In genomic region chr20:18466574-18466893, GRCh38 we compare ENCODE assay signal across 1 cellular context.
A peak's percentile ranks its signal among the peaks of the same experiment; 100 is the strongest.
TF ChIP-seq lines count a peak whose summit lies in the region.

No MANE protein-coding gene starts in this region.

TF ChIP-seq in HepG2, 621 proteins besides CTCF, POLR2A, EP300 and RAD21 (continues in another document):
- TF ChIP-seq MED8 (CRISPR knock-in tag; IDR thresholded peaks at IDR 0.05; ENCODE audit: insufficient replicate concordance), result no peak
- TF ChIP-seq NR2F2 (IDR thresholded peaks at IDR 0.05; ENCODE audit: borderline replicate concordance, low read depth), result 0 out of 2 replicates have a peak, but pooled peaks have one; percentile 22
- no peak for TF ChIP-seq HMGXB4 (CRISPR knock-in tag; IDR thresholded peaks at IDR 0.05; ENCODE audit: borderline replicate concordance in 1 of 2, low read depth in 1 of 2)
- TF ChIP-seq IRF1 (CRISPR knock-in tag; IDR thresholded peaks at IDR 0.05; ENCODE audit: low read depth), result 0 out of 2 replicates have a peak, but pooled peaks have one; percentile 40
- TF ChIP-seq RXRB (CRISPR knock-in tag; IDR thresholded peaks at IDR 0.05; ENCODE audit: borderline replicate concordance), result 0 out of 2 replicates have a peak, but pooled peaks have one; percentile 3
- 0 out of 2 replicates have a peak, but pooled peaks have one; percentile 33 for TF ChIP-seq ZNF512 (CRISPR knock-in tag; IDR thresholded peaks at IDR 0.05)
- no peak for TF ChIP-seq ZFP90 (CRISPR knock-in tag; IDR thresholded peaks at IDR 0.05; ENCODE audit: borderline replicate concordance)
- no peak for TF ChIP-seq CC2D1A (CRISPR knock-in tag; IDR thresholded peaks at IDR 0.05)
- TF ChIP-seq MAX (IDR thresholded peaks at IDR 0.05), result peak; percentile 54; the same call in 1 of the 2 replicates
- TF ChIP-seq PHF5A (CRISPR knock-in tag; IDR thresholded peaks at IDR 0.05; ENCODE audit: low read depth, unreplicated experiment), result peak; percentile 1
- 0 out of 2 replicates have a peak, but pooled peaks have one; percentile 61 for TF ChIP-seq ZBTB7B (CRISPR knock-in tag; IDR thresholded peaks at IDR 0.05)
- TF ChIP-seq SRY (CRISPR knock-in tag; IDR thresholded peaks at IDR 0.05), result 0 out of 2 replicates have a peak, but pooled peaks have one; percentile 1
- TF ChIP-seq ZNF275 (CRISPR knock-in tag; IDR thresholded peaks at IDR 0.05; ENCODE audit: borderline replicate concordance), result no peak
- 0 out of 2 replicates have a peak, but pooled peaks have one; percentile 0 for TF ChIP-seq ZNF766 (CRISPR knock-in tag; IDR thresholded peaks at IDR 0.05; ENCODE audit: borderline replicate concordance)
- peak; percentile 24; the same call in 1 of the 2 replicates for TF ChIP-seq FOXC1 (CRISPR knock-in tag; IDR thresholded peaks at IDR 0.05; ENCODE audit: borderline replicate concordance)
- TF ChIP-seq ZNF367 (CRISPR knock-in tag; IDR thresholded peaks at IDR 0.05; ENCODE audit: borderline replicate concordance), result 0 out of 2 replicates have a peak, but pooled peaks have one; percentile 7
- no peak for TF ChIP-seq RBFOX2 (IDR thresholded peaks at IDR 0.05; ENCODE audit: low read depth, low read length)
- TF ChIP-seq ATF5 (CRISPR knock-in tag; IDR thresholded peaks at IDR 0.05; ENCODE audit: low read depth), result 0 out of 2 replicates have a peak, but pooled peaks have one; percentile 43
- TF ChIP-seq MAFF (IDR thresholded peaks at IDR 0.05; ENCODE audit: low read depth, low read length), result no peak
- TF ChIP-seq ZSCAN25 (CRISPR knock-in tag; IDR thresholded peaks at IDR 0.05), result 0 out of 2 replicates have a peak, but pooled peaks have one; percentile 29
- TF ChIP-seq ZNF383 (CRISPR knock-in tag; IDR thresholded peaks at IDR 0.05; ENCODE audit: borderline replicate concordance), result no peak
- TF ChIP-seq ESRRA (CRISPR knock-in tag; IDR thresholded peaks at IDR 0.05; ENCODE audit: low read depth), result no peak
- 0 out of 2 replicates have a peak, but pooled peaks have one; percentile 9 for TF ChIP-seq FIP1L1 (IDR thresholded peaks at IDR 0.05; ENCODE audit: borderline replicate concordance, insufficient read depth, low read depth, low read length)
- TF ChIP-seq ZBED4 (CRISPR knock-in tag; IDR thresholded peaks at IDR 0.05; ENCODE audit: borderline replicate concordance), result peak; percentile 5; the same call in 1 of the 2 replicates
- TF ChIP-seq ZC3H4 (CRISPR knock-in tag; IDR thresholded peaks at IDR 0.05; ENCODE audit: borderline replicate concordance), result no peak
- 0 out of 2 replicates have a peak, but pooled peaks have one; percentile 60 for TF ChIP-seq ZNF251 (CRISPR knock-in tag; IDR thresholded peaks at IDR 0.05)
- 0 out of 2 replicates have a peak, but pooled peaks have one; percentile 66 for TF ChIP-seq ZBTB4 (CRISPR knock-in tag; IDR thresholded peaks at IDR 0.05; ENCODE audit: borderline replicate concordance)
- TF ChIP-seq HNF1A (IDR thresholded peaks at IDR 0.05; ENCODE audit: low read depth), result no peak
- peak; percentile 41; the same call in 1 of the 2 replicates for TF ChIP-seq HNF1A (CRISPR knock-in tag; IDR thresholded peaks at IDR 0.05; ENCODE audit: borderline replicate concordance)
- TF ChIP-seq HDAC1 (CRISPR knock-in tag; IDR thresholded peaks at IDR 0.05), result no peak
- peak; percentile 62 for TF ChIP-seq HNRNPH1 (optimal IDR thresholded peaks at IDR 0.05; ENCODE audit: low read depth, low read length)
- TF ChIP-seq ZFP82 (CRISPR knock-in tag; IDR thresholded peaks at IDR 0.05; ENCODE audit: borderline replicate concordance), result peak; percentile 80; the same call in 1 of the 2 replicates
- TF ChIP-seq ATF1 (CRISPR knock-in tag; IDR thresholded peaks at IDR 0.05), result no peak
- 0 out of 2 replicates have a peak, but pooled peaks have one; percentile 46 for TF ChIP-seq EEA1 (CRISPR knock-in tag; IDR thresholded peaks at IDR 0.05; ENCODE audit: borderline replicate concordance)
- TF ChIP-seq SNAI1 (CRISPR knock-in tag; IDR thresholded peaks at IDR 0.05; ENCODE audit: borderline replicate concordance), result 0 out of 2 replicates have a peak, but pooled peaks have one; percentile 8
- peak; percentile 72 for TF ChIP-seq GABPA (IDR thresholded peaks at IDR 0.05; ENCODE audit: low read depth, low read length)
- TF ChIP-seq GABPA (CRISPR knock-in tag; IDR thresholded peaks at IDR 0.05; ENCODE audit: low read depth), result peak; percentile 83
- TF ChIP-seq ZNF549 (CRISPR knock-in tag; IDR thresholded peaks at IDR 0.05), result peak; percentile 40; the same call in 1 of the 2 replicates
